In genomic region chr11:31110825-31111224, GRCh38 we compare ENCODE assay signal across 25 cellular contexts.
"Had no signal": no experiment of that assay in that cellular context is flagged by ENCODE, and none has a peak within 500 bp of the region (broad histone marks: within the 10 kb centered on the region; RNA-seq: fewer than 3 reads in every experiment).

No MANE protein-coding gene starts in this region.

- H3K4me3 ChIP-seq: ascending aorta, body of pancreas, Peyer's patch had no signal

- H3K27me3 ChIP-seq: ascending aorta, body of pancreas, Peyer's patch had no signal

- H3K36me3 ChIP-seq: ascending aorta, Peyer's patch had no signal

- H3K9me3 ChIP-seq: ascending aorta, body of pancreas, Peyer's patch had no signal

- DNase-seq: activated CD4-positive, alpha-beta memory T cell treated with anti-CD3 and anti-CD28 coated beads for 36 hours; activated CD4-positive, alpha-beta T cell treated with anti-CD3 and anti-CD28 coated beads, Interleukin-2, amount 10 ng/mL, durations not matched to agents 7 days and 5 days; activated CD4-positive, CD25-positive, alpha-beta regulatory T cell; activated CD8-positive, alpha-beta memory T cell treated with anti-CD3 and anti-CD28 coated beads for 24 hours; activated effector memory CD4-positive, alpha-beta T cell treated with anti-CD3 and anti-CD28 coated beads, Interleukin-2, amount 50 U/mL, for 16 hours; activated naive CD4-positive, alpha-beta T cell treated with Interleukin-2 at 50 U/mL for 16 hours; activated naive CD8-positive, alpha-beta T cell treated with anti-CD3 and anti-CD28 coated beads, Interleukin-2, amount 50 U/mL, for 24 hours; activated T-cell treated with anti-CD3 and anti-CD28 coated beads, Interleukin-2, amount 50 U/mL, for 4 hours; amniotic stem cell; body of pancreas; NCI-H1092; NCI-H1417; NCI-H2029; NCI-H446 treated with DMSO at 0.1 percent for 48 hours; NCI-H526; NCI-H82; Peyer's patch; SHP77 treated with DMSO at 0.1 percent for 48 hours; T-cell; T-helper 2 cell; T1000 had no signal

- H3K27ac ChIP-seq: ascending aorta, body of pancreas, KMS-11, Peyer's patch, RWPE1 had no signal

- H3K4me1 ChIP-seq: ascending aorta, Peyer's patch had no signal

- ATAC-seq: activated naive CD4-positive, alpha-beta T cell treated with anti-CD3 and anti-CD28 coated beads, Interleukin-2, amount 50 U/mL, for 72 hours; activated naive CD8-positive, alpha-beta T cell treated with anti-CD3 and anti-CD28 coated beads, Interleukin-2, amount 50 U/mL, for 24 hours; activated T-cell treated with anti-CD3 and anti-CD28 coated beads, Interleukin-2, amount 50 U/mL, for 4 hours; body of pancreas; T-cell had no signal
